Comparison of ENCODE assay signal across 23 cellular contexts in the genomic region with DNA sequence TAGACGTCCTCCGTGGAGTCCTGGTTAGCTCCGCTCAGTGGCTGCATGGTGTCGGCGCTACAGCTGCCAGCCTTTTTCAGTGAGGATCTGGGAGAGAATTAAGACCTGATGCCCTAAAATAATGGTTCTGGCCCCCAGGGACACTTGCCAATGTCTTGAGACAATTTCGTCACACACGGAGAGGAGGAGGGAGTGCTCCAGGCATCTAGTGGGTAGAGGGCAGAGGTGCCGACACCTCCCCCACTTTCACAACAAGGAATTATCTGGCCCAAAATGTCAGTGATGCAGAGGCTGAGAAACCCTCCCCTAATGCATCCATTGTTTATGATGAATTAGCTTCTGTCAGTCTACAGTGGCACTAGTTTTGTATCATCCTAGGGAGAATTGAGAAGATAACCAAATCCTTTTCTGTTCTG. TPM values are rescaled to one million over a fixed set of nuclear protein-coding genes. Genes with fewer than 3 reads are reported as not detected.
DNase-seq lines count a peak whose midpoint lies in the region; ATAC-seq and TF ChIP-seq lines count a peak whose summit lies in the region.
"Had no signal": no experiment of that assay in that cellular context is flagged by ENCODE, and none has a peak within 500 bp of the region (broad histone marks: within the 10 kb centered on the region; RNA-seq: fewer than 3 reads in every experiment).

No MANE protein-coding gene starts in this region.

- POLR2A ChIA-PET in activated CD4-positive, alpha-beta memory T cell treated with anti-CD3 and anti-CD28 coated beads for 36 hours (lab: Charles Lee), result no interaction called here
- POLR2A ChIA-PET in activated CD4-positive, alpha-beta memory T cell treated with anti-CD3 and anti-CD28 coated beads, Interleukin-2, amount 10 ng/mL, durations not matched to agents 7 days and 5 days (lab: Charles Lee), result interaction anchor here (1.1 kb wide), 1 partner anchor 26 kb away, joined by 3 read pairs; no protein-coding TSS in a partner anchor

- no peak overlapping the region for H3K4me3 Mint-ChIP-seq in activated CD4-positive, alpha-beta memory T cell treated with anti-CD3 and anti-CD28 coated beads for 36 hours
- no peak overlapping the region for H3K4me3 Mint-ChIP-seq in activated CD4-positive, alpha-beta memory T cell treated with anti-CD3 and anti-CD28 coated beads, Interleukin-2, amount 10 ng/mL, durations not matched to agents 7 days and 5 days
- no peak overlapping the region for H3K4me3 Mint-ChIP-seq in nephron progenitor cell
- H3K4me3 Mint-ChIP-seq: CD14-positive monocyte had no signal

- peak overlapping the region; percentile 16 for H3K27ac Mint-ChIP-seq in activated CD4-positive, alpha-beta memory T cell treated with anti-CD3 and anti-CD28 coated beads for 36 hours
- no peak overlapping the region for H3K27ac Mint-ChIP-seq in activated CD4-positive, alpha-beta memory T cell treated with anti-CD3 and anti-CD28 coated beads, Interleukin-2, amount 10 ng/mL, durations not matched to agents 7 days and 5 days
- peak overlapping the region; percentile 7 for H3K27ac Mint-ChIP-seq in nephron progenitor cell

- no peaks in the 10 kb centered on the region for H3K27me3 Mint-ChIP-seq in activated CD4-positive, alpha-beta memory T cell treated with anti-CD3 and anti-CD28 coated beads for 36 hours
- H3K27me3 Mint-ChIP-seq in activated CD4-positive, alpha-beta memory T cell treated with anti-CD3 and anti-CD28 coated beads, Interleukin-2, amount 10 ng/mL, durations not matched to agents 7 days and 5 days, result no peaks in the 10 kb centered on the region
- H3K27me3 Mint-ChIP-seq in nephron progenitor cell (ENCODE audit: low read depth, poor library complexity), result no peaks in the 10 kb centered on the region

- H3K27me3 ChIP-seq in dorsolateral prefrontal cortex (no peaks in the 10 kb centered on the region), SJCRH30 (no peaks in the 10 kb centered on the region)

- peaks cover 53% of the 10 kb centered on the region for H3K36me3 ChIP-seq in SJCRH30

- DNase-seq in activated CD4-positive, alpha-beta memory T cell treated with anti-CD3 and anti-CD28 coated beads for 36 hours, result no peak
- no peak for DNase-seq in activated CD4-positive, alpha-beta memory T cell treated with anti-CD3 and anti-CD28 coated beads, Interleukin-2, amount 10 ng/mL, durations not matched to agents 7 days and 5 days
- DNase-seq in dorsolateral prefrontal cortex, result no peak
- no peak for DNase-seq in nephron progenitor cell
- DNase-seq in SJCRH30, result no peak
- DNase-seq: Caco-2, DMS153, GDM1, GM23248, HCEC 1CT, KBM-7, NCI-H1694 treated with DMSO at 0.1 percent for 48 hours, NCI-H2107, NCI-H2227 treated with DMSO at 0.1 percent for 48 hours, NCI-H510A treated with DMSO at 0.1 percent for 48 hours, NCI-H774, OCI-M1, Right ventricle myocardium superior had no signal

- CTCF ChIA-PET in activated CD4-positive, alpha-beta memory T cell treated with anti-CD3 and anti-CD28 coated beads for 36 hours (lab: Charles Lee), result interaction anchor here (0.7 to 2.3 kb wide), 3 partner anchors 11 to 363 kb away, joined by 3 to 12 read pairs (median 5); no protein-coding TSS in a partner anchor
- CTCF ChIA-PET in activated CD4-positive, alpha-beta memory T cell treated with anti-CD3 and anti-CD28 coated beads, Interleukin-2, amount 10 ng/mL, durations not matched to agents 7 days and 5 days (lab: Charles Lee), result interaction anchor here (0.7 to 1.6 kb wide), 2 partner anchors 21 to 363 kb away, joined by 3 to 6 read pairs; no protein-coding TSS in a partner anchor

- H3K4me1 Mint-ChIP-seq in activated CD4-positive, alpha-beta memory T cell treated with anti-CD3 and anti-CD28 coated beads for 36 hours (ENCODE audit: low read depth), result peaks cover 2% of the 10 kb centered on the region
- peaks cover 4% of the 10 kb centered on the region for H3K4me1 Mint-ChIP-seq in activated CD4-positive, alpha-beta memory T cell treated with anti-CD3 and anti-CD28 coated beads, Interleukin-2, amount 10 ng/mL, durations not matched to agents 7 days and 5 days
- H3K4me1 Mint-ChIP-seq in nephron progenitor cell, result no peaks in the 10 kb centered on the region
- H3K4me1 Mint-ChIP-seq: CD14-positive monocyte had no signal

- H3K4me1 ChIP-seq in SJCRH30, result no peaks in the 10 kb centered on the region
- H3K4me1 ChIP-seq: Caco-2 had no signal

- peaks cover 45% of the 10 kb centered on the region for H3K36me3 Mint-ChIP-seq in activated CD4-positive, alpha-beta memory T cell treated with anti-CD3 and anti-CD28 coated beads for 36 hours
- H3K36me3 Mint-ChIP-seq in activated CD4-positive, alpha-beta memory T cell treated with anti-CD3 and anti-CD28 coated beads, Interleukin-2, amount 10 ng/mL, durations not matched to agents 7 days and 5 days (ENCODE audit: low read depth), result peaks cover 75% of the 10 kb centered on the region
- peaks cover 84% of the 10 kb centered on the region for H3K36me3 Mint-ChIP-seq in nephron progenitor cell (ENCODE audit: low read depth)

- TF ChIP-seq CTCF in dorsolateral prefrontal cortex (IDR thresholded peaks at IDR 0.05 in 54 of 56, conservative IDR thresholded peaks at IDR 0.05 in 2 of 56; ENCODE audit: low read depth in 1 of 56, partially characterized antibody in 56 of 56) (peak in 3 of 56 donors; percentile 5 to 24 (median 6)), nephron progenitor cell (IDR thresholded peaks at IDR 0.05) (no peak)

- intact Hi-C loops in activated CD4-positive, alpha-beta memory T cell treated with anti-CD3 and anti-CD28 coated beads for 36 hours (cut with micrococcal nuclease), result no loop called here
- intact Hi-C loops in dorsolateral prefrontal cortex (cut with DNase I), result no loop called here

- H3K4me3 ChIP-seq in dorsolateral prefrontal cortex, result peak overlapping the region in 24 of 59 donors; percentile 3 to 55 (median 30)
- H3K4me3 ChIP-seq in SJCRH30, result no peak overlapping the region
- H3K4me3 ChIP-seq: GM23248 had no signal

- H3K9me3 Mint-ChIP-seq in activated CD4-positive, alpha-beta memory T cell treated with anti-CD3 and anti-CD28 coated beads for 36 hours, result no peaks in the 10 kb centered on the region
- no peaks in the 10 kb centered on the region for H3K9me3 Mint-ChIP-seq in activated CD4-positive, alpha-beta memory T cell treated with anti-CD3 and anti-CD28 coated beads, Interleukin-2, amount 10 ng/mL, durations not matched to agents 7 days and 5 days
- peaks cover 4% of the 10 kb centered on the region for H3K9me3 Mint-ChIP-seq in nephron progenitor cell

- H3K27ac ChIP-seq in dorsolateral prefrontal cortex, result peak overlapping the region in 37 of 59 donors; percentile 1 to 84 (median 57)
- H3K27ac ChIP-seq in temporal lobe (ENCODE audit: low read depth, low read length), result peak overlapping the region; percentile 69
- no peak overlapping the region for H3K27ac ChIP-seq in SJCRH30
- H3K27ac ChIP-seq: 22Rv1, GM23248 had no signal

- ATAC-seq in GM21528 (IDR thresholded peaks at IDR 0.05; ENCODE audit: low FRiP score, unreplicated experiment), result no peak
- no peak for ATAC-seq in GM21447 (IDR thresholded peaks at IDR 0.05; ENCODE audit: unreplicated experiment)

- no peaks in the 10 kb centered on the region; the same call in 1 of the 2 replicates for H3K9me3 ChIP-seq in SJCRH30 (replicated peaks)
- H3K9me3 ChIP-seq: Caco-2 had no signal

RNA-seq across cellular contexts. Expression of a gene that starts 24.4 kb away (rescaled TPM):
- total RNA-seq in activated CD4-positive, alpha-beta memory T cell treated with anti-CD3 and anti-CD28 coated beads for 36 hours, result 10 to 100 TPM; 11.3 to 11.6 TPM
- 10 to 100 TPM; 20.2 to 20.5 TPM for total RNA-seq in activated CD4-positive, alpha-beta memory T cell treated with anti-CD3 and anti-CD28 coated beads, Interleukin-2, amount 10 ng/mL, durations not matched to agents 7 days and 5 days
- 10 to 100 TPM; 23.4 to 51.6 (median 36.0) TPM for total RNA-seq in dorsolateral prefrontal cortex
- 48.9 TPM for total RNA-seq in temporal lobe
- total RNA-seq in SJCRH30 (2014; rRNA removed; shearing (Covaris generic)), result 31.1 and 33.5 TPM in 2 replicates
